In the genomic region with DNA sequence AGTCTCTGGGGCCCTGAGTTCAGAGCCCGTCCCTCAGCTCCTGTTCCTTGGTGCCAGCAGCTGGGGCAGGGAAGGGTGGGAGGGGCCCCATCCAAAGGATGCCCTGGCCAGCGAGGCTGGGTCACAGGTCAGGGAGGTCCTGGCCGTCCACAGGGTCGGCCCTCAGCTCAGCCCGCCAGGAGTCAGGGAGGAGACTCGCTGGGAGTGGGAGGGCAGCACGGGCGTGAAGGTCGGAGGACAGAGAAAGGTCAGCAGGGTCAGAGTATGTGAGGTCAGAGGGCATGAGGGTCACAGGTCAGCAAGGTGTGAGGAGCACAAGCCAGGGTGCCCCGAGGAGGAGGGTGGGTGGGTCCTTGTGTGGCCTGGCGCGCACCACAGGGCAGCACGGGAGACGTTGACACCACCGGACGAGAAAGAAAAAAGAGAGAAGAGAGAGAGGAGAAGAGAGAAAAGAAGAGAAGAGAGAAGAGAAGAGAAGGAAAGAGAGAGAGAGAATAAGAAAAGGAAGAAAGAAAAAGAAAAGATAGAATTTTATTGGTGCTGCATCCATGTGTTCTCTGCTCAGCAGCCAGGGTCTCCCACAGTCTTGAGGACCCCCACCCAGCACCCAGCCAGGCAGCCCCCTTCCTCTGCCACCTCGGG, we compare ENCODE assay signal across 2 cellular contexts.
TF ChIP-seq lines count a peak whose summit lies in the region.

No MANE protein-coding gene starts in this region.

TF ChIP-seq in HCT116, 20 proteins besides CTCF, POLR2A, EP300 and RAD21:
- TF ChIP-seq CEBPB (IDR thresholded peaks at IDR 0.05; ENCODE audit: low read depth) (no peak), SP1 (IDR thresholded peaks at IDR 0.05; ENCODE audit: low read depth) (no peak), ATF3 (IDR thresholded peaks at IDR 0.05) (no peak), ZNF274 (IDR thresholded peaks at IDR 0.05; ENCODE audit: low read depth, low read length) (no peak)

TF ChIP-seq in GM12878, 131 proteins besides CTCF, POLR2A, EP300 and RAD21:
- peak; percentile 73 for TF ChIP-seq NR2C1 (IDR thresholded peaks at IDR 0.05)
- TF ChIP-seq NR2F1 (conservative IDR thresholded peaks at IDR 0.05), result peak; percentile 71
- TF ChIP-seq RFX5 (IDR thresholded peaks at IDR 0.05; ENCODE audit: low read depth, low read length), result no peak
